In the genomic region with DNA sequence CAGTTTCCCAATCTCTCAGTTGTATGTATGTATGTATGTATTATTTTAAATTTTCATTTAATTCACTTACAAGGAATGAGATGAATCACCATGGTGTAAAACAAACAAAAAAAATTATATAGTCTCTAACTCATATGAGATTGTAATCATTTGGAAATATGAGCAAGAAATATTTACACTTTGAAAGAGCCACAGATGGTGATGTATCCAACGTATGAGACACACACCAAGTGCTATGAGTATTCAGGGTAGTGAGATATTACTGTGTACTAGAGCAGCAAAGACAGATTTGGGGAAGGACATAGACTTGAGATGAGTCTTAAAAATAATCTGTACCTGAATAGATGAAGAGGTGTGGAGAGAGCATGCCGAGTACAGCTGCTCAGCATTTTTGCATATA, we compare ENCODE assay signal across 22 cellular contexts.
"Had no signal": no experiment of that assay in that cellular context is flagged by ENCODE, and none has a peak within 500 bp of the region (broad histone marks: within the 10 kb centered on the region; RNA-seq: fewer than 3 reads in every experiment).

No MANE protein-coding gene starts in this region.

- H3K4me3 ChIP-seq: coronary artery, dorsolateral prefrontal cortex, esophagus muscularis mucosa, gastroesophageal sphincter, heart left ventricle, hepatocyte, lower lobe of right lung had no signal

- H3K27me3 ChIP-seq: dorsolateral prefrontal cortex, esophagus muscularis mucosa, foreskin keratinocyte, gastroesophageal sphincter, heart left ventricle, hepatocyte had no signal

- H3K9me3 ChIP-seq: esophagus muscularis mucosa had no signal

- H3K79me2 ChIP-seq: hepatocyte had no signal

- H3K4me2 ChIP-seq: hepatocyte had no signal

- DNase-seq: dermis blood vessel endothelial cell; dorsolateral prefrontal cortex; effector CD4-positive, alpha-beta T cell; effector memory CD4-positive, alpha-beta T cell; heart left ventricle; hypothalamus; immature natural killer cell; islet precursor cell; kidney; kidney glomerular epithelial cell; left colon; left ventricle myocardium superior; lower lobe of right lung; mesendoderm; midbrain; naive thymus-derived CD4-positive, alpha-beta T cell had no signal

- H3K36me3 ChIP-seq: esophagus muscularis mucosa, gastroesophageal sphincter, heart left ventricle, lower lobe of right lung had no signal

- ATAC-seq: foreskin keratinocyte; gastroesophageal sphincter; heart left ventricle; left colon; left lobe of liver; left ventricle myocardium superior; lower lobe of right lung; naive thymus-derived CD4-positive, alpha-beta T cell had no signal

- H3K4me1 ChIP-seq: esophagus muscularis mucosa, foreskin keratinocyte, gastroesophageal sphincter, heart left ventricle, lower lobe of right lung had no signal

- H2AFZ ChIP-seq: hepatocyte had no signal

- H3K27ac ChIP-seq: coronary artery, dorsolateral prefrontal cortex, esophagus muscularis mucosa, foreskin keratinocyte, gastroesophageal sphincter, heart left ventricle, hepatocyte, lower lobe of right lung had no signal
